2 cellular contexts compared by ENCODE assay signal in genomic region chr10:102146971-102147428, GRCh38.
TF ChIP-seq lines count a peak whose summit lies in the region.

No MANE protein-coding gene starts in this region.

TF ChIP-seq in A549, 52 proteins besides CTCF, POLR2A, EP300 and RAD21:
- TF ChIP-seq USF2 (IDR thresholded peaks at IDR 0.05) (no peak), POLR2AphosphoS2 (conservative IDR thresholded peaks at IDR 0.05; ENCODE audit: low read length) (0 out of 2 replicates have a peak, but pooled peaks have one; percentile 4)

TF ChIP-seq in endothelial cell of umbilical vein, 7 proteins besides CTCF, POLR2A, EP300 and RAD21:
- TF ChIP-seq MAX (IDR thresholded peaks at IDR 0.05; ENCODE audit: insufficient read depth, insufficient read length) (no peak), GATA2 (IDR thresholded peaks at IDR 0.05; ENCODE audit: insufficient read depth, insufficient read length, low read depth, low read length) (no peak), POLR2AphosphoS5 (IDR thresholded peaks at IDR 0.05; ENCODE audit: insufficient read depth, low read depth, low read length) (no peak), FOS (IDR thresholded peaks at IDR 0.05; ENCODE audit: borderline replicate concordance, insufficient read depth, low read length) (no peak), JUN (IDR thresholded peaks at IDR 0.05; ENCODE audit: borderline replicate concordance, insufficient read depth, insufficient read length, low read depth) (no peak), MYC (IDR thresholded peaks at IDR 0.05; ENCODE audit: low read depth, low read length) (no peak), EZH2 (IDR thresholded peaks at IDR 0.05; ENCODE audit: borderline replicate concordance, low read depth, low read length, severe bottlenecking) (no peak)
TF ChIP-seq in endothelial cell of umbilical vein: peak in this region for 0.
